Comparison of ENCODE assay signal across 23 cellular contexts in the genomic region with DNA sequence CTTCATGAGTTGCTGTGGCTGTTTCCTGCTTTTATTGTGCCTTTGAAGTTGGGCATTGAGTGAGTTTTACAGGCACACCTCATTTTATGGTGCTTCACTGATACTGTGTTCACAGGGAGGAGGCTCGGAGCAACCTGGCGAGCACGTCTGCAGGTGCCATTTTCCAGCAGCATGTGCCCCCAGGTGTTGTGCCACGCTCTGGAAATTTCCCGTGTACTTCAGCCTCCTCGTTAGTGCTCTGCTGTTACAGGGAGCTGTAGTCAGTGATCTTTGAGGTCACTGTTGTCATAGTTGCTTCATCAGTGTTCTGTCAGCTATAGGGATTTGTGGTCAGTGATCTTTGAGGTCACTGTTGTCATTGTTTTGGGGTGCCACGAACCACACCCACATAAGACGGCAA.
"Had no signal": no experiment of that assay in that cellular context is flagged by ENCODE, and none has a peak within 500 bp of the region (broad histone marks: within the 10 kb centered on the region; RNA-seq: fewer than 3 reads in every experiment).

No MANE protein-coding gene starts in this region.

- H3K9me3 Mint-ChIP-seq: activated CD4-positive, alpha-beta T cell treated with anti-CD3 and anti-CD28 coated beads, Interleukin-2, amount 10 ng/mL, durations not matched to agents 24 days and 14 days; activated naive CD4-positive, alpha-beta T cell treated with anti-CD3 and anti-CD28 coated beads, Interleukin-2, amount 50 U/mL, for 72 hours; activated T-cell treated with anti-CD3 and anti-CD28 coated beads, Interleukin-2, amount 50 U/mL, for 4 hours; dendritic cell treated with granulocyte-macrophage colony-stimulating factor and Interleukin-4, amounts not matched to agents 40 ng/mL and 50 ng/mL, for 4 days; mesothelial cell of epicardium; naive B cell had no signal

- H3K27me3 Mint-ChIP-seq: activated CD4-positive, alpha-beta T cell treated with anti-CD3 and anti-CD28 coated beads, Interleukin-2, amount 10 ng/mL, durations not matched to agents 24 days and 14 days; dendritic cell treated with granulocyte-macrophage colony-stimulating factor and Interleukin-4, amounts not matched to agents 40 ng/mL and 50 ng/mL, for 4 days; naive B cell had no signal

- H3K27ac Mint-ChIP-seq: activated CD4-positive, alpha-beta T cell treated with anti-CD3 and anti-CD28 coated beads, Interleukin-2, amount 10 ng/mL, durations not matched to agents 24 days and 14 days; activated CD8-positive, alpha-beta T cell treated with anti-CD3 and anti-CD28 coated beads, Interleukin-2, amount 10 ng/mL, durations not matched to agents 7 days and 5 days; dendritic cell treated with granulocyte-macrophage colony-stimulating factor and Interleukin-4, amounts not matched to agents 40 ng/mL and 50 ng/mL, for 4 days; mesothelial cell of epicardium; naive B cell had no signal

- H3K4me1 Mint-ChIP-seq: activated CD4-positive, alpha-beta T cell treated with anti-CD3 and anti-CD28 coated beads, Interleukin-2, amount 10 ng/mL, durations not matched to agents 24 days and 14 days; mesothelial cell of epicardium had no signal

- H3K4me3 Mint-ChIP-seq: activated CD4-positive, alpha-beta T cell treated with anti-CD3 and anti-CD28 coated beads, Interleukin-2, amount 10 ng/mL, durations not matched to agents 24 days and 14 days; activated CD8-positive, alpha-beta T cell treated with anti-CD3 and anti-CD28 coated beads, Interleukin-2, amount 10 ng/mL, durations not matched to agents 7 days and 5 days; activated T-cell treated with anti-CD3 and anti-CD28 coated beads, Interleukin-2, amount 50 U/mL, for 4 hours; dendritic cell treated with granulocyte-macrophage colony-stimulating factor and Interleukin-4, amounts not matched to agents 40 ng/mL and 50 ng/mL, for 4 days; mesothelial cell of epicardium had no signal

- H3K9me3 ChIP-seq: adrenal gland, pancreas, stomach, testis, upper lobe of right lung had no signal

- H3K27ac ChIP-seq: adrenal gland, hepatocyte, pancreas, stomach, testis, upper lobe of right lung had no signal

- H3K27me3 ChIP-seq: adrenal gland, hepatocyte, pancreas, stomach, testis, upper lobe of right lung had no signal

- DNase-seq: activated CD4-positive, alpha-beta T cell treated with anti-CD3 and anti-CD28 coated beads, Interleukin-2, amount 10 ng/mL, durations not matched to agents 24 days and 14 days; activated CD8-positive, alpha-beta memory T cell treated with anti-CD3 and anti-CD28 coated beads, Interleukin-2, amount 50 U/mL, for 4 hours; activated CD8-positive, alpha-beta T cell treated with anti-CD3 and anti-CD28 coated beads, Interleukin-2, amount 10 ng/mL, durations not matched to agents 7 days and 5 days; activated gamma-delta T cell; activated T-cell treated with anti-CD3 and anti-CD28 coated beads, Interleukin-2, amount 50 U/mL, for 4 hours; adrenal gland; effector memory CD4-positive, alpha-beta T cell; islet precursor cell; naive B cell; pancreas; stimulated activated CD4-positive, alpha-beta T cell treated with anti-CD3 and anti-CD28 coated beads, Interleukin-12 subunit alpha, Interleukin-12 subunit beta, amount 100 ng/mL, for 4 hours; stimulated activated CD4-positive, alpha-beta T cell treated with anti-CD3 and anti-CD28 coated beads, Interleukin-1b, Interleukin-23, amount 100 ng/mL, for 48 hours; stomach; T-helper 1 cell; T-helper 9 cell; testis; upper lobe of right lung had no signal

- H3K4me3 ChIP-seq: adrenal gland, hepatocyte, lung, pancreas, stomach, testis, upper lobe of right lung had no signal

- ATAC-seq: activated CD8-positive, alpha-beta T cell treated with anti-CD3 and anti-CD28 coated beads, Interleukin-2, amount 10 ng/mL, durations not matched to agents 7 days and 5 days; activated T-cell treated with anti-CD3 and anti-CD28 coated beads, Interleukin-2, amount 50 U/mL, for 4 hours; pancreas; sciatic nerve; upper lobe of right lung had no signal

- H3K4me1 ChIP-seq: adrenal gland, pancreas, stomach, testis, upper lobe of right lung had no signal
